Comparison of ENCODE assay signal across 23 cellular contexts in genomic region chr22:43475549-43476076, GRCh38.
DNase-seq lines count a peak whose midpoint lies in the region; ATAC-seq, FAIRE-seq and TF ChIP-seq lines count a peak whose summit lies in the region.
"Had no signal": no experiment of that assay in that cellular context is flagged by ENCODE, and none has a peak within 500 bp of the region (broad histone marks: within the 10 kb centered on the region; RNA-seq: fewer than 3 reads in every experiment).

No MANE protein-coding gene starts in this region.

- H2BK15ac ChIP-seq in IMR-90 (ENCODE audit: low read depth, low read length) (no peak overlapping the region), H1 (ENCODE audit: low read length) (no peak overlapping the region)

- H3K14ac ChIP-seq in IMR-90 (replicated peaks; ENCODE audit: low read depth, low read length) (no peak overlapping the region), H1 (ENCODE audit: insufficient read length) (no peak overlapping the region)

- ATAC-seq in HepG2 (no peak), right lobe of liver (no peak), IMR-90 (ENCODE audit: low read depth) (no peak), HG02970 (IDR thresholded peaks at IDR 0.05; ENCODE audit: low FRiP score, unreplicated experiment) (no peak), HG03159 (IDR thresholded peaks at IDR 0.05; ENCODE audit: unreplicated experiment) (no peak)
- ATAC-seq: CD8-positive, alpha-beta T cell had no signal

- no peak overlapping the region for H3K4me3 ChIP-seq in HepG2 (replicated peaks in 1 of 3; ENCODE audit: insufficient read depth in 1 of 3, low read depth in 2 of 3, low read length in 3 of 3)
- H3K4me3 ChIP-seq in right lobe of liver = no peak overlapping the region
- no peak overlapping the region for H3K4me3 ChIP-seq in IMR-90 (ENCODE audit: insufficient read depth, low read depth, low read length)
- no peak overlapping the region for H3K4me3 ChIP-seq in H1 (ENCODE audit: extremely low read depth in 1 of 4, insufficient read depth in 2 of 4, low read depth in 3 of 4, low read length in 4 of 4)
- no peak overlapping the region for H3K4me3 ChIP-seq in left ventricle myocardium inferior
- H3K4me3 ChIP-seq: BLaER1, GM12878 had no signal

- BruUV-seq in HepG2 (replicated peaks; lab: Mats Ljungman, UMichigan) = no TSS peak
- no TSS peak for BruUV-seq in IMR-90 (replicated peaks; lab: Mats Ljungman, UMichigan)

- dilution Hi-C loops in IMR-90 (cut with HindIII; ENCODE audit: low sequenced_read_pairs, unreplicated experiment) = no loop called here

- H4K5ac ChIP-seq in IMR-90 (ENCODE audit: low read depth, low read length) (no peak overlapping the region), H1 (ENCODE audit: insufficient read length, low read depth, low read length) (no peak overlapping the region)

- no peak overlapping the region for H2BK12ac ChIP-seq in H1 (ENCODE audit: low read depth, low read length)

- H2BK5ac ChIP-seq in IMR-90 (ENCODE audit: low read depth, low read length, poor library complexity, severe bottlenecking) = peak overlapping the region; percentile 39
- H2BK5ac ChIP-seq in H1 (ENCODE audit: low read depth, low read length) = no peak overlapping the region

- no peak for FAIRE-seq in HepG2 (lab: Jason Lieb, UNC)
- no peak for FAIRE-seq in H1 (lab: Jason Lieb, UNC)
- FAIRE-seq: A204.1, GM12878, GM18507 had no signal

- H2BK120ac ChIP-seq in IMR-90 (ENCODE audit: low read depth, low read length) (no peak overlapping the region), H1 (replicated peaks; ENCODE audit: low read depth, low read length) (no peak overlapping the region)

- no peak overlapping the region for H2BK20ac ChIP-seq in IMR-90 (ENCODE audit: low read depth, low read length)
- no peak overlapping the region for H2BK20ac ChIP-seq in H1 (ENCODE audit: low read length)

- H3K9ac ChIP-seq in HepG2 (ENCODE audit: insufficient read depth, low read depth, low read length) = no peak overlapping the region
- no peak overlapping the region for H3K9ac ChIP-seq in IMR-90 (ENCODE audit: low read depth, low read length)
- no peak overlapping the region for H3K9ac ChIP-seq in H1 (replicated peaks in 1 of 4; ENCODE audit: extremely low read depth in 1 of 4, low read depth in 3 of 4, low read length in 3 of 4)
- H3K9ac ChIP-seq: BLaER1 had no signal

- H3K79me1 ChIP-seq in IMR-90 (ENCODE audit: low read depth in 1 of 2, low read length in 2 of 2) = no peaks in the 10 kb centered on the region
- no peaks in the 10 kb centered on the region for H3K79me1 ChIP-seq in H1 (ENCODE audit: low read depth, low read length)

- H2AK5ac ChIP-seq in IMR-90 (ENCODE audit: low read depth, low read length) (no peak overlapping the region), H1 (ENCODE audit: low read depth, low read length) (peak overlapping the region; percentile 97)

- H3K27me3 ChIP-seq in HepG2 (ENCODE audit: control insufficient read depth in 1 of 2, insufficient read depth in 2 of 2, low read length in 2 of 2) (no peaks in the 10 kb centered on the region; a peak in 2 of 5 replicates), right lobe of liver (no peaks in the 10 kb centered on the region), IMR-90 (ENCODE audit: control insufficient read depth, insufficient read depth, low read length) (no peaks in the 10 kb centered on the region; the same call in 1 of the 2 replicates), H1 (replicated peaks in 1 of 4; ENCODE audit: control insufficient read depth in 3 of 4, extremely low read depth in 1 of 4, insufficient read depth in 3 of 4, low read length in 3 of 4) (no peaks in the 10 kb centered on the region; a peak in 1 of 7 replicates), left ventricle myocardium inferior (ENCODE audit: low read depth) (peaks cover 61% of the 10 kb centered on the region)
- H3K27me3 ChIP-seq: BLaER1 had no signal

- TF ChIP-seq CTCF in HepG2 (CRISPR knock-in tag; IDR thresholded peaks at IDR 0.05) (no peak), right lobe of liver (IDR thresholded peaks at IDR 0.05) (no peak), IMR-90 (conservative IDR thresholded peaks at IDR 0.05; ENCODE audit: low read depth, low read length) (no peak), H1 (IDR thresholded peaks at IDR 0.05; ENCODE audit: control extremely low read depth in 1 of 3, insufficient read depth in 1 of 3, low read depth in 1 of 3, low read length in 3 of 3) (no peak), left ventricle myocardium inferior (IDR thresholded peaks at IDR 0.05; ENCODE audit: borderline replicate concordance) (no peak)

- H3K4ac ChIP-seq in IMR-90 (ENCODE audit: low read depth, low read length) = no peak overlapping the region
- no peak overlapping the region for H3K4ac ChIP-seq in H1 (replicated peaks; ENCODE audit: insufficient read length, low read depth, low read length)

- H3K56ac ChIP-seq in IMR-90 (ENCODE audit: extremely low read depth, insufficient read depth, low read length) (no peak overlapping the region), H1 (replicated peaks; ENCODE audit: insufficient read length, low read depth, low read length) (peak overlapping the region; percentile 91)

- 79% methylated on average over 3 of the region's 3 CpGs for WGBS in HepG2 (ENCODE audit: low lambda C conversion rate)
- 82% methylated on average over 3 of the region's 3 CpGs for WGBS in right lobe of liver (ENCODE audit: insufficient coverage, low coverage, low lambda C conversion rate, missing lambda C conversion rate)
- 69% methylated on average over 3 of the region's 3 CpGs; no CpG with 5 or more reads in 1 of the 2 experiments for WGBS in IMR-90 (ENCODE audit: extremely low coverage in 2 of 2, insufficient read length in 1 of 2), 2 experiments
- WGBS in H1 (ENCODE audit: extremely low coverage in 1 of 2, insufficient coverage in 1 of 2, insufficient read length in 1 of 2, insufficient replicate concordance in 2 of 2, low coverage in 1 of 2, low lambda C conversion rate in 2 of 2, missing lambda C conversion rate in 1 of 2), 2 experiments = 84% methylated on average over 3 of the region's 3 CpGs; no CpG with 5 or more reads in 1 of the 2 experiments

- CTCF ChIA-PET in HepG2 (lab: Yijun Ruan, JAX; ENCODE audit: low intra/inter-chr PET ratio, low total read pairs) = interaction anchor here (1.8 kb wide), 1 partner anchor 87 kb away, joined by 7 read pairs; no protein-coding TSS in a partner anchor
- CTCF ChIA-PET in IMR-90 (lab: Yijun Ruan, JAX) = no interaction called here
- CTCF ChIA-PET in H1 (lab: Charles Lee; ENCODE audit: partially characterized antibody) = interaction anchor here (0.5 to 1.8 kb wide), 12 partner anchors 8 to 354 kb away, joined by 3 to 7 read pairs (median 3); no protein-coding TSS in a partner anchor

- no peaks in the 10 kb centered on the region for H4K20me1 ChIP-seq in HepG2 (ENCODE audit: insufficient read depth, low read length)
- H4K20me1 ChIP-seq in IMR-90 (ENCODE audit: insufficient read depth, low read length) = no peaks in the 10 kb centered on the region
- peaks cover 0 to 4% of the 10 kb centered on the region in 2 experiments for H4K20me1 ChIP-seq in H1 (replicated peaks in 1 of 2; ENCODE audit: control insufficient read depth in 1 of 2, insufficient read depth in 2 of 2, low read length in 2 of 2)
- H4K20me1 ChIP-seq: BLaER1 had no signal

- H2AFZ ChIP-seq in HepG2 (ENCODE audit: low read length) (no peak overlapping the region), IMR-90 (replicated peaks; ENCODE audit: low read length, poor library complexity) (no peak overlapping the region), H1 (ENCODE audit: low read length) (no peak overlapping the region)

- no peaks in the 10 kb centered on the region for H3K9me1 ChIP-seq in IMR-90 (ENCODE audit: insufficient read depth, low read length)

- H3K18ac ChIP-seq in IMR-90 (ENCODE audit: low read depth, low read length) (no peak overlapping the region), H1 (ENCODE audit: extremely low read depth, low read length) (no peak overlapping the region)

- intact Hi-C loops in HepG2 (cut with micrococcal nuclease; ENCODE audit: unreplicated experiment) (loop anchor here (1.0 kb wide), 1 partner anchor 87 kb away; no protein-coding TSS in a partner anchor), right lobe of liver (cut with DNase I) (loop anchor here (5.0 to 10.0 kb wide), 2 partner anchors 71 to 88 kb away; no protein-coding TSS in a partner anchor), IMR-90 (cut with micrococcal nuclease) (no loop called here), left ventricle myocardium inferior (cut with micrococcal nuclease) (no loop called here)

- no peak for TF ChIP-seq POLR2A in HepG2 (IDR thresholded peaks at IDR 0.05; ENCODE audit: insufficient read depth in 1 of 2, low read depth in 2 of 2, low read length in 2 of 2)
- no peak for TF ChIP-seq POLR2A in right lobe of liver (IDR thresholded peaks at IDR 0.05)
- no peak for TF ChIP-seq POLR2A in IMR-90 (IDR thresholded peaks at IDR 0.05; ENCODE audit: low read depth, low read length)
- TF ChIP-seq POLR2A in H1 (IDR thresholded peaks at IDR 0.05; ENCODE audit: control extremely low read depth in 1 of 2, low read depth in 2 of 2, low read length in 2 of 2) = no peak

- H3K23ac ChIP-seq in IMR-90 (ENCODE audit: low read depth, low read length) (no peak overlapping the region), H1 (ENCODE audit: insufficient read length) (no peak overlapping the region)

- POLR2A ChIA-PET in HepG2 (lab: Yijun Ruan, JAX) = interaction anchor here (1.4 kb wide), 1 partner anchor 77 kb away, joined by 4 read pairs; no protein-coding TSS in a partner anchor
- POLR2A ChIA-PET in IMR-90 (lab: Charles Lee; ENCODE audit: unreplicated experiment) = no interaction called here
- POLR2A ChIA-PET in H1 (lab: Charles Lee; ENCODE audit: partially characterized antibody) = interaction anchor here (0.6 to 1.2 kb wide), 2 partner anchors 12 to 20 kb away, joined by 3 read pairs; no protein-coding TSS in a partner anchor

- TF ChIP-seq RAD21 in HepG2 (CRISPR knock-in tag; IDR thresholded peaks at IDR 0.05) (no peak), IMR-90 (IDR thresholded peaks at IDR 0.05; ENCODE audit: low read length) (no peak), H1 (IDR thresholded peaks at IDR 0.05 in 1 of 2, conservative IDR thresholded peaks at IDR 0.05 in 1 of 2; ENCODE audit: low read depth in 2 of 2, low read length in 2 of 2) (no peak)

- H4K91ac ChIP-seq in IMR-90 (ENCODE audit: insufficient read depth, low read depth, low read length) (no peak overlapping the region), H1 (replicated peaks; ENCODE audit: insufficient read length, low read length) (peak overlapping the region; percentile 23)

- no peak for TF ChIP-seq EP300 in HepG2 (IDR thresholded peaks at IDR 0.05; ENCODE audit: low read depth in 2 of 2, low read length in 2 of 2)
- no peak for TF ChIP-seq EP300 in HepG2 (CRISPR knock-in tag; IDR thresholded peaks at IDR 0.05; ENCODE audit: borderline replicate concordance)
- no peak for TF ChIP-seq EP300 in H1 (IDR thresholded peaks at IDR 0.05; ENCODE audit: borderline replicate concordance in 1 of 2, low read depth in 2 of 2, low read length in 2 of 2)

- no peak overlapping the region for H3K27ac ChIP-seq in HepG2 (ENCODE audit: extremely low read length, insufficient read depth, low read length)
- no peak overlapping the region for H3K27ac ChIP-seq in right lobe of liver
- no peak overlapping the region for H3K27ac ChIP-seq in IMR-90 (ENCODE audit: insufficient read depth, low read length)
- no peak overlapping the region for H3K27ac ChIP-seq in H1 (ENCODE audit: low read depth, low read length)
- H3K27ac ChIP-seq in left ventricle myocardium inferior (replicated peaks) = no peak overlapping the region
- H3K27ac ChIP-seq: 22Rv1, BLaER1, C4-2B had no signal

- H3K9me3 ChIP-seq in HepG2 (ENCODE audit: low read length) (no peaks in the 10 kb centered on the region), right lobe of liver (no peaks in the 10 kb centered on the region), IMR-90 (ENCODE audit: control insufficient read depth, insufficient read depth, low read length) (no peaks in the 10 kb centered on the region), H1 (ENCODE audit: insufficient read depth in 2 of 2, low read depth in 1 of 2, low read length in 1 of 2) (no peaks in the 10 kb centered on the region), left ventricle myocardium inferior (replicated peaks) (no peaks in the 10 kb centered on the region)
- H3K9me3 ChIP-seq: BLaER1, Caco-2 had no signal

- no peak overlapping the region for H2AK9ac ChIP-seq in IMR-90 (replicated peaks; ENCODE audit: low read depth, low read length, poor library complexity)

- DNase-seq in HepG2 (ENCODE audit: low spot score) (no peak), right lobe of liver (no peak), IMR-90 (no peak), H1 (ENCODE audit: low read depth in 1 of 2, low spot score in 2 of 2) (no peak), left ventricle myocardium inferior (no peak), amniotic stem cell (lab: John Stamatoyannopoulos, UW) (no peak)
- DNase-seq: CD4-positive, CD25-positive, alpha-beta regulatory T cell; CD8-positive, alpha-beta T cell; DMS79; EL; GDM1; GOT3; HCEC 1CT; HFFc6 had no signal

- H3K79me2 ChIP-seq in HepG2 (ENCODE audit: insufficient read depth, low read length) (no peaks in the 10 kb centered on the region), H1 (ENCODE audit: control insufficient read depth in 1 of 2, insufficient read depth in 2 of 2, low read length in 2 of 2) (no peaks in the 10 kb centered on the region)

- peaks cover 8% of the 10 kb centered on the region; the same call in 1 of the 2 replicates for H3K23me2 ChIP-seq in H1 (ENCODE audit: low read depth, low read length)

- H3K4me1 ChIP-seq in HepG2 (ENCODE audit: insufficient read depth, low read length) = peaks cover 23% of the 10 kb centered on the region
- peaks cover 0 to 9% (median 0%) of the 10 kb centered on the region in 4 donors for H3K4me1 ChIP-seq in right lobe of liver
- H3K4me1 ChIP-seq in IMR-90 (ENCODE audit: control insufficient read depth, insufficient read depth, low read length) = no peaks in the 10 kb centered on the region
- 0 out of 7 replicates have a peak, but pooled peaks cover 0 to 2% (median 0%) of the 10 kb centered on the region in 4 experiments for H3K4me1 ChIP-seq in H1 (replicated peaks in 1 of 4; ENCODE audit: control insufficient read depth in 3 of 4, insufficient read depth in 4 of 4, low read length in 3 of 4)
- H3K4me1 ChIP-seq in left ventricle myocardium inferior = no peaks in the 10 kb centered on the region
- H3K4me1 ChIP-seq: Caco-2 had no signal

- H4K8ac ChIP-seq in IMR-90 (ENCODE audit: low read depth in 2 of 2, low read length in 2 of 2) = no peak overlapping the region
- no peak overlapping the region for H4K8ac ChIP-seq in H1 (ENCODE audit: extremely low read depth, insufficient read depth, low read length)

- H3K4me2 ChIP-seq in HepG2 (ENCODE audit: low read depth, low read length) = no peak overlapping the region
- H3K4me2 ChIP-seq in IMR-90 (ENCODE audit: low read depth, low read length) = no peak overlapping the region
- no peak overlapping the region for H3K4me2 ChIP-seq in H1 (ENCODE audit: insufficient read depth in 1 of 2, low read depth in 2 of 2, low read length in 2 of 2)
- H3K4me2 ChIP-seq: BLaER1 had no signal

- H3K36me3 ChIP-seq in HepG2 (replicated peaks in 1 of 2; ENCODE audit: control insufficient read depth in 1 of 2, insufficient read depth in 2 of 2, low read length in 2 of 2) = no peaks in the 10 kb centered on the region
- no peaks in the 10 kb centered on the region for H3K36me3 ChIP-seq in right lobe of liver
- no peaks in the 10 kb centered on the region for H3K36me3 ChIP-seq in IMR-90 (ENCODE audit: control insufficient read depth, insufficient read depth, low read length)
- no peaks in the 10 kb centered on the region for H3K36me3 ChIP-seq in H1 (ENCODE audit: control insufficient read depth in 2 of 4, insufficient read depth in 4 of 4, low read length in 3 of 4)
- no peaks in the 10 kb centered on the region for H3K36me3 ChIP-seq in left ventricle myocardium inferior
- H3K36me3 ChIP-seq: BLaER1 had no signal

- in situ Hi-C loops in HepG2 (cut with HindIII; ENCODE audit: extremely low pct_ligation_motif_present, low pct_unique_long_range_greater_than_20kb) = no loop called here
- in situ Hi-C loops in IMR-90 (cut with MboI; ENCODE audit: low sequenced_read_pairs) = no loop called here

Comparison
In these comparisons a context has a peak if more than half of its experiments do, and no peak if none do; other contexts are left out.
1. intact Hi-C loops: an anchor here in HepG2 (1.0 kb wide) and right lobe of liver (5.0 to 10.0 kb wide); none called in IMR-90 and left ventricle myocardium inferior.